Comparison of ENCODE assay signal across 8 cellular contexts in the genomic region with DNA sequence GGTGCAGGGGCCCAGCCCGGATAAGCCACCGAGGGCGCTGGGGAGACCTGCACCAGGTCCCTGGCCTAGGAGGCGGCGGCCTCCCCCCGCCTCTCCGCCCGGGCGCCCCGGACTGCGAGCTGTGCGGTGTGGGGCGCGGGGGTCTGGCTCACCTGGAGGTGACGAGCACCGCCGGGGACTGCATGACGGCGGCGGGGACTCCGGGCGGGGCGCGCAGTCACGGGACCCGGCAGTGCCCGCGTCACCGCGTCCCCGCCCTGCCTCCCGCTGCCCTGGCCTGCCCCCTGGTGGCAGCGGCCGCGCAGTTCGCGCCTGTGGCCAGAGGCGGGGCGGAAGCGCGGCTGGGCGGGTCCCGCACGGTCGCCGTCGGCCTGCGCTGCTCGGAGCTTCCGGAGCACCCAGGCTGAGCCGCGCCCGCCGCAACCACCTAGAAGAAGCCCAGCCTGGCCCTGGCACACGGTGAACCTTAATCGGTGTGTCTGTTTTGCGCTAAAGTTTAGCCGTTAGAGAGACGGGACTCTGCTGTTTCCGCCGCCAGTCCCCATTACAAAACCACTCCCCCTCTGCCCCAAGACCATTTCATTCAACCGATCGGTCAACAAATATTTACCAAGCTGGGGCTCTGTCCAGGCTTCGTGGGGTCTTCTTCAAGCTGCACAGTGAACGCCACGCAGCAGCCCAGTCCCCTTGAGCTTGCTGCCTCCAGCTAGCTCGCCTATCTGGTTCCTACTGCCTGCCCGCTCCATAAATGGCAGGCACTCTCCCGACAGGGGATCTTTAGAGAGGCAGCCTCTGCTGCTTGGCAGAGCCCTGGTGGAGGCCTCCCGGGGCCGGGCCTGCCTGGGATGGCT. TPM values are rescaled to one million over a fixed set of nuclear protein-coding genes. Genes with fewer than 3 reads are reported as not detected.
DNase-seq lines count a peak whose midpoint lies in the region; ATAC-seq, FAIRE-seq and TF ChIP-seq lines count a peak whose summit lies in the region.

A gene with protein sequence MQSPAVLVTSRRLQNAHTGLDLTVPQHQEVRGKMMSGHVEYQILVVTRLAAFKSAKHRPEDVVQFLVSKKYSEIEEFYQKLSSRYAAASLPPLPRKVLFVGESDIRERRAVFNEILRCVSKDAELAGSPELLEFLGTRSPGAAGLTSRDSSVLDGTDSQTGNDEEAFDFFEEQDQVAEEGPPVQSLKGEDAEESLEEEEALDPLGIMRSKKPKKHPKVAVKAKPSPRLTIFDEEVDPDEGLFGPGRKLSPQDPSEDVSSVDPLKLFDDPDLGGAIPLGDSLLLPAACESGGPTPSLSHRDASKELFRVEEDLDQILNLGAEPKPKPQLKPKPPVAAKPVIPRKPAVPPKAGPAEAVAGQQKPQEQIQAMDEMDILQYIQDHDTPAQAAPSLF (minus strand): TSS at position 219 of the 851 bp plus-strand sequence. CDS start 35 bp downstream, at position 184.

- H3K9me3 ChIP-seq in T-helper 17 cell (ENCODE audit: control insufficient read depth, low read length, poor library complexity, severe bottlenecking) (no peaks in the 10 kb centered on the region), right cardiac atrium (ENCODE audit: control insufficient read depth, low read length) (no peaks in the 10 kb centered on the region)

- peaks cover 14% of the 10 kb centered on the region for H3K27me3 Mint-ChIP-seq in T-helper 17 cell

- peak; percentile 61; the same call in 1 of the 2 replicates for TF ChIP-seq POLR2A in GM12891 (IDR thresholded peaks at IDR 0.05; ENCODE audit: low read depth, low read length)

- peaks cover 15% of the 10 kb centered on the region for H3K4me1 ChIP-seq in right cardiac atrium (ENCODE audit: control insufficient read depth, insufficient read depth, low read length)

- ATAC-seq in HG02623 (IDR thresholded peaks at IDR 0.05; ENCODE audit: unreplicated experiment): peak; percentile 97
- ATAC-seq in T-helper 17 cell: peak; percentile 95
- peak; percentile 94 for ATAC-seq in right cardiac atrium

- H3K27ac ChIP-seq in angular gyrus (ENCODE audit: low read depth, low read length) (peak within 1 kb of the TSS; percentile 83), right cardiac atrium (ENCODE audit: low read length) (peak within 1 kb of the TSS; percentile 88)

- DNase-seq in GM12891 (ENCODE audit: insufficient read length, low spot score): peak; percentile 99
- DNase-seq in NCI-H1105 (lab: John Stamatoyannopoulos, UW): peak; percentile 78
- DNase-seq in T-helper 17 cell: peak; percentile 91 to 95 (median 93)
- DNase-seq in right cardiac atrium: peak; percentile 85 to 95 (median 95)
- peak; percentile 38 for DNase-seq in renal cortical epithelial cell (ENCODE audit: low read depth)
- DNase-seq in cortex of kidney (lab: John Stamatoyannopoulos, UW): no peak

- H3K4me3 Mint-ChIP-seq in T-helper 17 cell: peak within 1 kb of the TSS; percentile 95

- peaks cover 13% of the 10 kb centered on the region for H3K36me3 Mint-ChIP-seq in T-helper 17 cell (ENCODE audit: low read depth)

- peak within 1 kb of the TSS; percentile 94 for H3K27ac Mint-ChIP-seq in T-helper 17 cell

- H3K4me3 ChIP-seq in right cardiac atrium (ENCODE audit: low read length): peak within 1 kb of the TSS; percentile 78

- under 1% methylated on average over 71 of the region's 71 CpGs for WGBS in right cardiac atrium

- no peaks in the 10 kb centered on the region for H3K27me3 ChIP-seq in right cardiac atrium (ENCODE audit: control insufficient read depth, insufficient read depth)

- intact Hi-C loops in right cardiac atrium (cut with DNase I): no loop called here

- FAIRE-seq in GM12891 (lab: Jason Lieb, UNC): peak; percentile 98

- peaks cover 37% of the 10 kb centered on the region for H3K4me1 Mint-ChIP-seq in T-helper 17 cell

TF ChIP-seq in GM12891, 5 proteins besides CTCF, POLR2A, EP300 and RAD21:
- no peak for TF ChIP-seq SPI1 (IDR thresholded peaks at IDR 0.05; ENCODE audit: low read depth, low read length)
- peak; percentile 26; the same call in 1 of the 2 replicates for TF ChIP-seq POU2F2 (IDR thresholded peaks at IDR 0.05; ENCODE audit: low read depth, low read length)
- TF ChIP-seq PAX5 (IDR thresholded peaks at IDR 0.05; ENCODE audit: insufficient read depth, low read length, severe bottlenecking): no peak
- TF ChIP-seq POLR2AphosphoS5 (IDR thresholded peaks at IDR 0.05; ENCODE audit: low read depth, low read length): peak; percentile 55; the same call in 1 of the 2 replicates
- 0 out of 2 replicates have a peak, but pooled peaks have one; percentile 27 for TF ChIP-seq TAF1 (IDR thresholded peaks at IDR 0.05; ENCODE audit: low read depth, low read length)

RNA-seq across cellular contexts. Expression of the gene that starts here (rescaled TPM):
- polyA plus RNA-seq in GM12891 (2012; ENCODE audit: low read depth, missing spikeins): 6.6 TPM
- 10 to 100 TPM; 12.8 to 13.7 TPM for total RNA-seq in T-helper 17 cell
- 10 to 100 TPM; 21.8 to 26.4 (median 25.3) TPM for total RNA-seq in right cardiac atrium
- polyA plus RNA-seq in right cardiac atrium: 29.8 TPM
- total RNA-seq in renal cortical epithelial cell: 22.9 and 33.9 TPM in 2 replicates
